In the genomic region with DNA sequence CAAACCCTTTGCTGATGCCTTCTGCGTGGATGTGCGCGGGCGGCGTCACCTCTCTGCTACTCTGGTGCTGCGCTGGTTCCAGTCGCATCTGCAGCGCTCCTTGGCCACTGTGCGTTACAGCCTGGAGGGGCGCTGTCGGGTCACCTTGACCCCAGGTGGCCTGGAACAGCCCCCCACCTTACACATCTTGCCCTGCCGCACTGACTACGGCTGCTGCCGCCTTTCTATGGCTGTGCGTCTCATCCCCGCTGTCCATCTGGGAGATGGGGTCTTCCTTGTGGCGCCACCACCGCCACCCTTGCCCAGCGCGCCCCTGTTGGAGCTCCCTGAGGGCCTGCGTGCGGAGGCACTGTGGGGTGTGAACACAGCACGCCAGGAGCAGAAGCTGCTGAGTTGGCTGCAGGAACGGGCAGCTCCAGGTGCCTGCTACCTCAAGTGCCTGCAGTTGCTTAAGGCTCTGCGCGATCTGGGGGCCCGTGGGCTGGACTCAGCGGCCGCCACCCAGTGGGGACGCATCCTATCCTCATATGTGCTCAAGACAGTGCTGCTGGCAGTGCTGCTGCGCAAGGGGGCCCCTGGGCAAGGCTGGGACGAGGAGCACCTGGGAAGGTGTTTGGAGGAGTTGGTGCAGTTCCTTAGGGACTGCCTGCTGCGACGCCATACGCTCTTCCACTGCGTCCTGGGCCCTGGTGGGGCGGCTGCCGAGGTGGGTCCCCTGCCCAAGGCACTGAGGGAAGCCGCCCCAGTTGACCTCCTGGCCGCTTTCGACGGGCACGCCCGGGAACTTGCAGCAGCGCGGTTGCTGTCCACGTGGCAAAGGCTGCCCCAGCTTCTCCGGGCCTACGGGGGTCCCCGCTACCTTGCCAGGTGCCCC, we compare ENCODE assay signal across 2 cellular contexts.
TF ChIP-seq lines count a peak whose summit lies in the region.

No MANE protein-coding gene starts in this region.

TF ChIP-seq in SK-N-SH, 30 proteins besides CTCF, POLR2A, EP300 and RAD21 (continued from another document):
- TF ChIP-seq ELF1 (IDR thresholded peaks at IDR 0.05), result no peak

TF ChIP-seq in SK-N-SH treated with all-trans-retinoic acid at 6 μM for 48 hours, 23 proteins besides CTCF, POLR2A, EP300 and RAD21 (continued from another document):
- TF ChIP-seq, protein P1, sequence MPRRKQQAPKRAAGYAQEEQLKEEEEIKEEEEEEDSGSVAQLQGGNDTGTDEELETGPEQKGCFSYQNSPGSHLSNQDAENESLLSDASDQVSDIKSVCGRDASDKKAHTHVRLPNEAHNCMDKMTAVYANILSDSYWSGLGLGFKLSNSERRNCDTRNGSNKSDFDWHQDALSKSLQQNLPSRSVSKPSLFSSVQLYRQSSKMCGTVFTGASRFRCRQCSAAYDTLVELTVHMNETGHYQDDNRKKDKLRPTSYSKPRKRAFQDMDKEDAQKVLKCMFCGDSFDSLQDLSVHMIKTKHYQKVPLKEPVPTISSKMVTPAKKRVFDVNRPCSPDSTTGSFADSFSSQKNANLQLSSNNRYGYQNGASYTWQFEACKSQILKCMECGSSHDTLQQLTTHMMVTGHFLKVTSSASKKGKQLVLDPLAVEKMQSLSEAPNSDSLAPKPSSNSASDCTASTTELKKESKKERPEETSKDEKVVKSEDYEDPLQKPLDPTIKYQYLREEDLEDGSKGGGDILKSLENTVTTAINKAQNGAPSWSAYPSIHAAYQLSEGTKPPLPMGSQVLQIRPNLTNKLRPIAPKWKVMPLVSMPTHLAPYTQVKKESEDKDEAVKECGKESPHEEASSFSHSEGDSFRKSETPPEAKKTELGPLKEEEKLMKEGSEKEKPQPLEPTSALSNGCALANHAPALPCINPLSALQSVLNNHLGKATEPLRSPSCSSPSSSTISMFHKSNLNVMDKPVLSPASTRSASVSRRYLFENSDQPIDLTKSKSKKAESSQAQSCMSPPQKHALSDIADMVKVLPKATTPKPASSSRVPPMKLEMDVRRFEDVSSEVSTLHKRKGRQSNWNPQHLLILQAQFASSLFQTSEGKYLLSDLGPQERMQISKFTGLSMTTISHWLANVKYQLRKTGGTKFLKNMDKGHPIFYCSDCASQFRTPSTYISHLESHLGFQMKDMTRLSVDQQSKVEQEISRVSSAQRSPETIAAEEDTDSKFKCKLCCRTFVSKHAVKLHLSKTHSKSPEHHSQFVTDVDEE (CRISPR knock-in tag; IDR thresholded peaks at IDR 0.05), result no peak
- no peak for TF ChIP-seq ESRRG (CRISPR knock-in tag; IDR thresholded peaks at IDR 0.05)
- TF ChIP-seq BACH2 (CRISPR knock-in tag; IDR thresholded peaks at IDR 0.05; ENCODE audit: borderline replicate concordance), result no peak
- TF ChIP-seq PPARA (CRISPR knock-in tag; IDR thresholded peaks at IDR 0.05; ENCODE audit: borderline replicate concordance), result no peak
- TF ChIP-seq, protein P2, sequence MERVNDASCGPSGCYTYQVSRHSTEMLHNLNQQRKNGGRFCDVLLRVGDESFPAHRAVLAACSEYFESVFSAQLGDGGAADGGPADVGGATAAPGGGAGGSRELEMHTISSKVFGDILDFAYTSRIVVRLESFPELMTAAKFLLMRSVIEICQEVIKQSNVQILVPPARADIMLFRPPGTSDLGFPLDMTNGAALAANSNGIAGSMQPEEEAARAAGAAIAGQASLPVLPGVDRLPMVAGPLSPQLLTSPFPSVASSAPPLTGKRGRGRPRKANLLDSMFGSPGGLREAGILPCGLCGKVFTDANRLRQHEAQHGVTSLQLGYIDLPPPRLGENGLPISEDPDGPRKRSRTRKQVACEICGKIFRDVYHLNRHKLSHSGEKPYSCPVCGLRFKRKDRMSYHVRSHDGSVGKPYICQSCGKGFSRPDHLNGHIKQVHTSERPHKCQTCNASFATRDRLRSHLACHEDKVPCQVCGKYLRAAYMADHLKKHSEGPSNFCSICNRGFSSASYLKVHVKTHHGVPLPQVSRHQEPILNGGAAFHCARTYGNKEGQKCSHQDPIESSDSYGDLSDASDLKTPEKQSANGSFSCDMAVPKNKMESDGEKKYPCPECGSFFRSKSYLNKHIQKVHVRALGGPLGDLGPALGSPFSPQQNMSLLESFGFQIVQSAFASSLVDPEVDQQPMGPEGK (CRISPR knock-in tag; IDR thresholded peaks at IDR 0.05; ENCODE audit: borderline replicate concordance), result no peak
- TF ChIP-seq, protein P3, sequence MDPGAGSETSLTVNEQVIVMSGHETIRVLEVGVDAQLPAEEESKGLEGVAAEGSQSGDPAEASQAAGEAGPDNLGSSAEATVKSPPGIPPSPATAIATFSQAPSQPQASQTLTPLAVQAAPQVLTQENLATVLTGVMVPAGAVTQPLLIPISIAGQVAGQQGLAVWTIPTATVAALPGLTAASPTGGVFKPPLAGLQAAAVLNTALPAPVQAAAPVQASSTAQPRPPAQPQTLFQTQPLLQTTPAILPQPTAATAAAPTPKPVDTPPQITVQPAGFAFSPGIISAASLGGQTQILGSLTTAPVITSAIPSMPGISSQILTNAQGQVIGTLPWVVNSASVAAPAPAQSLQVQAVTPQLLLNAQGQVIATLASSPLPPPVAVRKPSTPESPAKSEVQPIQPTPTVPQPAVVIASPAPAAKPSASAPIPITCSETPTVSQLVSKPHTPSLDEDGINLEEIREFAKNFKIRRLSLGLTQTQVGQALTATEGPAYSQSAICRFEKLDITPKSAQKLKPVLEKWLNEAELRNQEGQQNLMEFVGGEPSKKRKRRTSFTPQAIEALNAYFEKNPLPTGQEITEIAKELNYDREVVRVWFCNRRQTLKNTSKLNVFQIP (CRISPR knock-in tag; IDR thresholded peaks at IDR 0.05; ENCODE audit: borderline replicate concordance, low read depth), result no peak
- no peak for TF ChIP-seq ZFP30 (CRISPR knock-in tag; IDR thresholded peaks at IDR 0.05)
- TF ChIP-seq OSR1 (CRISPR knock-in tag; IDR thresholded peaks at IDR 0.05), result no peak
- no peak for TF ChIP-seq TOX (CRISPR knock-in tag; IDR thresholded peaks at IDR 0.05; ENCODE audit: borderline replicate concordance)
TF ChIP-seq in SK-N-SH treated with all-trans-retinoic acid at 6 μM for 48 hours: peak in this region for 0.
